Comparison of ENCODE assay signal across 2 cellular contexts in the genomic region with DNA sequence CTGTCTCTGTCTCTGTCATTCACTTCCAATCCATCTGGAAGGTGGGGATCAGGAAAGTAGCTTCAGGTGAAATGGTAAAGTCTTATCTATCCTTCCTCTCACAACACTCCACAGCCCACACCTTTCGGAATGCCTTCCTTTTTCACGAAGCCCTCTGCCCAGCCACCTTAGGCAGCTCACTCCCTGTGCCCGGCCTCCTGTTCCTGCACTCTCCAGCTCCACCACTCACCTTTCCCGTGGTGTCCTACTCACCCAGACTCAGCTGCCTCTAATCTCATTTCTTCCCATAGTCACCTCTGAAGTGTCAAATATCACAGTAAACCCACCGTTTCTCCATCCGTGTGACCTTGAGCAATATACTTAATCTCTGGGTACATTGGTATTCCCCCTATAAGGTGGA.
TF ChIP-seq lines count a peak whose summit lies in the region.

No MANE protein-coding gene starts in this region.

TF ChIP-seq in GM23338, 12 proteins besides CTCF, POLR2A, EP300 and RAD21 (continued from another document):
- TF ChIP-seq, protein P1, sequence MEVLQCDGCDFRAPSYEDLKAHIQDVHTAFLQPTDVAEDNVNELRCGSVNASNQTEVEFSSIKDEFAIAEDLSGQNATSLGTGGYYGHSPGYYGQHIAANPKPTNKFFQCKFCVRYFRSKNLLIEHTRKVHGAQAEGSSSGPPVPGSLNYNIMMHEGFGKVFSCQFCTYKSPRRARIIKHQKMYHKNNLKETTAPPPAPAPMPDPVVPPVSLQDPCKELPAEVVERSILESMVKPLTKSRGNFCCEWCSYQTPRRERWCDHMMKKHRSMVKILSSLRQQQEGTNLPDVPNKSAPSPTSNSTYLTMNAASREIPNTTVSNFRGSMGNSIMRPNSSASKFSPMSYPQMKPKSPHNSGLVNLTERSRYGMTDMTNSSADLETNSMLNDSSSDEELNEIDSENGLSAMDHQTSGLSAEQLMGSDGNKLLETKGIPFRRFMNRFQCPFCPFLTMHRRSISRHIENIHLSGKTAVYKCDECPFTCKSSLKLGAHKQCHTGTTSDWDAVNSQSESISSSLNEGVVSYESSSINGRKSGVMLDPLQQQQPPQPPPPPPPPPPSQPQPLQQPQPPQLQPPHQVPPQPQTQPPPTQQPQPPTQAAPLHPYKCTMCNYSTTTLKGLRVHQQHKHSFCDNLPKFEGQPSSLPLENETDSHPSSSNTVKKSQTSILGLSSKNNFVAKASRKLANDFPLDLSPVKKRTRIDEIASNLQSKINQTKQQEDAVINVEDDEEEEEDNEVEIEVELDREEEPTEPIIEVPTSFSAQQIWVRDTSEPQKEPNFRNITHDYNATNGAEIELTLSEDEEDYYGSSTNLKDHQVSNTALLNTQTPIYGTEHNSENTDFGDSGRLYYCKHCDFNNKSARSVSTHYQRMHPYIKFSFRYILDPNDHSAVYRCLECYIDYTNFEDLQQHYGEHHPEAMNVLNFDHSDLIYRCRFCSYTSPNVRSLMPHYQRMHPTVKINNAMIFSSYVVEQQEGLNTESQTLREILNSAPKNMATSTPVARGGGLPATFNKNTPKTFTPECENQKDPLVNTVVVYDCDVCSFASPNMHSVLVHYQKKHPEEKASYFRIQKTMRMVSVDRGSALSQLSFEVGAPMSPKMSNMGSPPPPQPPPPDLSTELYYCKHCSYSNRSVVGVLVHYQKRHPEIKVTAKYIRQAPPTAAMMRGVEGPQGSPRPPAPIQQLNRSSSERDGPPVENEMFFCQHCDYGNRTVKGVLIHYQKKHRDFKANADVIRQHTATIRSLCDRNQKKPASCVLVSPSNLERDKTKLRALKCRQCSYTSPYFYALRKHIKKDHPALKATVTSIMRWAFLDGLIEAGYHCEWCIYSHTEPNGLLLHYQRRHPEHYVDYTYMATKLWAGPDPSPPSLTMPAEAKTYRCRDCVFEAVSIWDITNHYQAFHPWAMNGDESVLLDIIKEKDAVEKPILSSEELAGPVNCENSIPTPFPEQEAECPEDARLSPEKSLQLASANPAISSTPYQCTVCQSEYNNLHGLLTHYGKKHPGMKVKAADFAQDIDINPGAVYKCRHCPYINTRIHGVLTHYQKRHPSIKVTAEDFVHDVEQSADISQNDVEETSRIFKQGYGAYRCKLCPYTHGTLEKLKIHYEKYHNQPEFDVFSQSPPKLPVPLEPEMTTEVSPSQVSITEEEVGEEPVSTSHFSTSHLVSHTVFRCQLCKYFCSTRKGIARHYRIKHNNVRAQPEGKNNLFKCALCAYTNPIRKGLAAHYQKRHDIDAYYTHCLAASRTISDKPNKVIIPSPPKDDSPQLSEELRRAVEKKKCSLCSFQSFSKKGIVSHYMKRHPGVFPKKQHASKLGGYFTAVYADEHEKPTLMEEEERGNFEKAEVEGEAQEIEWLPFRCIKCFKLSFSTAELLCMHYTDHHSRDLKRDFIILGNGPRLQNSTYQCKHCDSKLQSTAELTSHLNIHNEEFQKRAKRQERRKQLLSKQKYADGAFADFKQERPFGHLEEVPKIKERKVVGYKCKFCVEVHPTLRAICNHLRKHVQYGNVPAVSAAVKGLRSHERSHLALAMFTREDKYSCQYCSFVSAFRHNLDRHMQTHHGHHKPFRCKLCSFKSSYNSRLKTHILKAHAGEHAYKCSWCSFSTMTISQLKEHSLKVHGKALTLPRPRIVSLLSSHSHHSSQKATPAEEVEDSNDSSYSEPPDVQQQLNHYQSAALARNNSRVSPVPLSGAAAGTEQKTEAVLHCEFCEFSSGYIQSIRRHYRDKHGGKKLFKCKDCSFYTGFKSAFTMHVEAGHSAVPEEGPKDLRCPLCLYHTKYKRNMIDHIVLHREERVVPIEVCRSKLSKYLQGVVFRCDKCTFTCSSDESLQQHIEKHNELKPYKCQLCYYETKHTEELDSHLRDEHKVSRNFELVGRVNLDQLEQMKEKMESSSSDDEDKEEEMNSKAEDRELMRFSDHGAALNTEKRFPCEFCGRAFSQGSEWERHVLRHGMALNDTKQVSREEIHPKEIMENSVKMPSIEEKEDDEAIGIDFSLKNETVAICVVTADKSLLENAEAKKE (CRISPR knock-in tag; IDR thresholded peaks at IDR 0.05) = no peak
- TF ChIP-seq, protein P2, sequence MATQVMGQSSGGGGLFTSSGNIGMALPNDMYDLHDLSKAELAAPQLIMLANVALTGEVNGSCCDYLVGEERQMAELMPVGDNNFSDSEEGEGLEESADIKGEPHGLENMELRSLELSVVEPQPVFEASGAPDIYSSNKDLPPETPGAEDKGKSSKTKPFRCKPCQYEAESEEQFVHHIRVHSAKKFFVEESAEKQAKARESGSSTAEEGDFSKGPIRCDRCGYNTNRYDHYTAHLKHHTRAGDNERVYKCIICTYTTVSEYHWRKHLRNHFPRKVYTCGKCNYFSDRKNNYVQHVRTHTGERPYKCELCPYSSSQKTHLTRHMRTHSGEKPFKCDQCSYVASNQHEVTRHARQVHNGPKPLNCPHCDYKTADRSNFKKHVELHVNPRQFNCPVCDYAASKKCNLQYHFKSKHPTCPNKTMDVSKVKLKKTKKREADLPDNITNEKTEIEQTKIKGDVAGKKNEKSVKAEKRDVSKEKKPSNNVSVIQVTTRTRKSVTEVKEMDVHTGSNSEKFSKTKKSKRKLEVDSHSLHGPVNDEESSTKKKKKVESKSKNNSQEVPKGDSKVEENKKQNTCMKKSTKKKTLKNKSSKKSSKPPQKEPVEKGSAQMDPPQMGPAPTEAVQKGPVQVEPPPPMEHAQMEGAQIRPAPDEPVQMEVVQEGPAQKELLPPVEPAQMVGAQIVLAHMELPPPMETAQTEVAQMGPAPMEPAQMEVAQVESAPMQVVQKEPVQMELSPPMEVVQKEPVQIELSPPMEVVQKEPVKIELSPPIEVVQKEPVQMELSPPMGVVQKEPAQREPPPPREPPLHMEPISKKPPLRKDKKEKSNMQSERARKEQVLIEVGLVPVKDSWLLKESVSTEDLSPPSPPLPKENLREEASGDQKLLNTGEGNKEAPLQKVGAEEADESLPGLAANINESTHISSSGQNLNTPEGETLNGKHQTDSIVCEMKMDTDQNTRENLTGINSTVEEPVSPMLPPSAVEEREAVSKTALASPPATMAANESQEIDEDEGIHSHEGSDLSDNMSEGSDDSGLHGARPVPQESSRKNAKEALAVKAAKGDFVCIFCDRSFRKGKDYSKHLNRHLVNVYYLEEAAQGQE (IDR thresholded peaks at IDR 0.05; ENCODE audit: unreplicated experiment) = no peak
- TF ChIP-seq ZNF331 (CRISPR knock-in tag; IDR thresholded peaks at IDR 0.05; ENCODE audit: low read depth) (no peak), NANOG (IDR thresholded peaks at IDR 0.05; ENCODE audit: borderline replicate concordance) (no peak)

TF ChIP-seq in WTC11, 78 proteins besides CTCF, POLR2A, EP300 and RAD21 (continued from another document):
- TF ChIP-seq, protein P3, sequence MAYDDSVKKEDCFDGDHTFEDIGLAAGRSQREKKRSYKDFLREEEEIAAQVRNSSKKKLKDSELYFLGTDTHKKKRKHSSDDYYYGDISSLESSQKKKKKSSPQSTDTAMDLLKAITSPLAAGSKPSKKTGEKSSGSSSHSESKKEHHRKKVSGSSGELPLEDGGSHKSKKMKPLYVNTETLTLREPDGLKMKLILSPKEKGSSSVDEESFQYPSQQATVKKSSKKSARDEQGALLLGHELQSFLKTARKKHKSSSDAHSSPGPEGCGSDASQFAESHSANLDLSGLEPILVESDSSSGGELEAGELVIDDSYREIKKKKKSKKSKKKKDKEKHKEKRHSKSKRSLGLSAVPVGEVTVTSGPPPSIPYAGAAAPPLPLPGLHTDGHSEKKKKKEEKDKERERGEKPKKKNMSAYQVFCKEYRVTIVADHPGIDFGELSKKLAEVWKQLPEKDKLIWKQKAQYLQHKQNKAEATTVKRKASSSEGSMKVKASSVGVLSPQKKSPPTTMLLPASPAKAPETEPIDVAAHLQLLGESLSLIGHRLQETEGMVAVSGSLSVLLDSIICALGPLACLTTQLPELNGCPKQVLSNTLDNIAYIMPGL (CRISPR knock-in tag; IDR thresholded peaks at IDR 0.05) = no peak
- TF ChIP-seq ATF3 (CRISPR knock-in tag; conservative IDR thresholded peaks at IDR 0.05) = no peak
- no peak for TF ChIP-seq NFYB (CRISPR knock-in tag; conservative IDR thresholded peaks at IDR 0.05; ENCODE audit: low read depth)
- TF ChIP-seq OVOL2 (CRISPR knock-in tag; IDR thresholded peaks at IDR 0.05; ENCODE audit: borderline replicate concordance) = no peak
- TF ChIP-seq SP1 (CRISPR knock-in tag; conservative IDR thresholded peaks at IDR 0.05) = no peak
- no peak for TF ChIP-seq NFE2L1 (CRISPR knock-in tag; IDR thresholded peaks at IDR 0.05)
- TF ChIP-seq SOX15 (CRISPR knock-in tag; IDR thresholded peaks at IDR 0.05) = no peak
- TF ChIP-seq RELA (CRISPR knock-in tag; IDR thresholded peaks at IDR 0.05; ENCODE audit: borderline replicate concordance) = no peak
- TF ChIP-seq, protein P4, sequence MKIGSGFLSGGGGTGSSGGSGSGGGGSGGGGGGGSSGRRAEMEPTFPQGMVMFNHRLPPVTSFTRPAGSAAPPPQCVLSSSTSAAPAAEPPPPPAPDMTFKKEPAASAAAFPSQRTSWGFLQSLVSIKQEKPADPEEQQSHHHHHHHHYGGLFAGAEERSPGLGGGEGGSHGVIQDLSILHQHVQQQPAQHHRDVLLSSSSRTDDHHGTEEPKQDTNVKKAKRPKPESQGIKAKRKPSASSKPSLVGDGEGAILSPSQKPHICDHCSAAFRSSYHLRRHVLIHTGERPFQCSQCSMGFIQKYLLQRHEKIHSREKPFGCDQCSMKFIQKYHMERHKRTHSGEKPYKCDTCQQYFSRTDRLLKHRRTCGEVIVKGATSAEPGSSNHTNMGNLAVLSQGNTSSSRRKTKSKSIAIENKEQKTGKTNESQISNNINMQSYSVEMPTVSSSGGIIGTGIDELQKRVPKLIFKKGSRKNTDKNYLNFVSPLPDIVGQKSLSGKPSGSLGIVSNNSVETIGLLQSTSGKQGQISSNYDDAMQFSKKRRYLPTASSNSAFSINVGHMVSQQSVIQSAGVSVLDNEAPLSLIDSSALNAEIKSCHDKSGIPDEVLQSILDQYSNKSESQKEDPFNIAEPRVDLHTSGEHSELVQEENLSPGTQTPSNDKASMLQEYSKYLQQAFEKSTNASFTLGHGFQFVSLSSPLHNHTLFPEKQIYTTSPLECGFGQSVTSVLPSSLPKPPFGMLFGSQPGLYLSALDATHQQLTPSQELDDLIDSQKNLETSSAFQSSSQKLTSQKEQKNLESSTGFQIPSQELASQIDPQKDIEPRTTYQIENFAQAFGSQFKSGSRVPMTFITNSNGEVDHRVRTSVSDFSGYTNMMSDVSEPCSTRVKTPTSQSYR (CRISPR knock-in tag; IDR thresholded peaks at IDR 0.05) = no peak
- TF ChIP-seq ZNF512 (CRISPR knock-in tag; IDR thresholded peaks at IDR 0.05; ENCODE audit: borderline replicate concordance) = no peak
- TF ChIP-seq ZNF416 (CRISPR knock-in tag; IDR thresholded peaks at IDR 0.05) = no peak
- TF ChIP-seq ZBTB21 (CRISPR knock-in tag; IDR thresholded peaks at IDR 0.05; ENCODE audit: borderline replicate concordance) = no peak
